1 cellular context compared by ENCODE assay signal in genomic region chr2:109045505-109045904, GRCh38.
TF ChIP-seq lines count a peak whose summit lies in the region.

No MANE protein-coding gene starts in this region.

TF ChIP-seq in HepG2, 621 proteins besides CTCF, POLR2A, EP300 and RAD21:
- TF ChIP-seq HNRNPL (IDR thresholded peaks at IDR 0.05; ENCODE audit: low read depth, low read length) = no peak
- TF ChIP-seq ZKSCAN1 (IDR thresholded peaks at IDR 0.05; ENCODE audit: low read length) = no peak
- TF ChIP-seq RFXAP (CRISPR knock-in tag; IDR thresholded peaks at IDR 0.05; ENCODE audit: borderline replicate concordance) = no peak
- no peak for TF ChIP-seq ARNTL (CRISPR knock-in tag; IDR thresholded peaks at IDR 0.05)
